1 cellular context compared by ENCODE assay signal in the genomic region with DNA sequence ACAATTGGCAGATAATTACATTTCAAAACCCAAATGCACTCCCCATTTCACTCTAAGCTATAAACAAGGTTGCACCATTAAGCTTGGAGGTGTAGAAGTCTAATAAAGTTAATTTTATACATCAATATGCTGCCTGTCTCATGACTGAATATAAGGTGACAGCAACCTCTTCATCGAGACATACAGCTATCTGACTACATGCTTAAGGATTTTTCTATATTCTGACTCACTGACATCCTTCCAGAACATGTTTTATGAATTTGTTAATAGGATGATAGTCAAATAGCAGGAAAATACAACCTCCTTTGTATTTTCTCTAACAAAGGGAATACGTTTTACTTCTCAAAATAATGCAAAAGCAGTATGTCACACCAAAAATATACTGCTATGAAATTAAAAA.
TF ChIP-seq lines count a peak whose summit lies in the region.

No MANE protein-coding gene starts in this region.

TF ChIP-seq in GM23338, 12 proteins besides CTCF, POLR2A, EP300 and RAD21 (continued from another document):
- TF ChIP-seq, protein P1, sequence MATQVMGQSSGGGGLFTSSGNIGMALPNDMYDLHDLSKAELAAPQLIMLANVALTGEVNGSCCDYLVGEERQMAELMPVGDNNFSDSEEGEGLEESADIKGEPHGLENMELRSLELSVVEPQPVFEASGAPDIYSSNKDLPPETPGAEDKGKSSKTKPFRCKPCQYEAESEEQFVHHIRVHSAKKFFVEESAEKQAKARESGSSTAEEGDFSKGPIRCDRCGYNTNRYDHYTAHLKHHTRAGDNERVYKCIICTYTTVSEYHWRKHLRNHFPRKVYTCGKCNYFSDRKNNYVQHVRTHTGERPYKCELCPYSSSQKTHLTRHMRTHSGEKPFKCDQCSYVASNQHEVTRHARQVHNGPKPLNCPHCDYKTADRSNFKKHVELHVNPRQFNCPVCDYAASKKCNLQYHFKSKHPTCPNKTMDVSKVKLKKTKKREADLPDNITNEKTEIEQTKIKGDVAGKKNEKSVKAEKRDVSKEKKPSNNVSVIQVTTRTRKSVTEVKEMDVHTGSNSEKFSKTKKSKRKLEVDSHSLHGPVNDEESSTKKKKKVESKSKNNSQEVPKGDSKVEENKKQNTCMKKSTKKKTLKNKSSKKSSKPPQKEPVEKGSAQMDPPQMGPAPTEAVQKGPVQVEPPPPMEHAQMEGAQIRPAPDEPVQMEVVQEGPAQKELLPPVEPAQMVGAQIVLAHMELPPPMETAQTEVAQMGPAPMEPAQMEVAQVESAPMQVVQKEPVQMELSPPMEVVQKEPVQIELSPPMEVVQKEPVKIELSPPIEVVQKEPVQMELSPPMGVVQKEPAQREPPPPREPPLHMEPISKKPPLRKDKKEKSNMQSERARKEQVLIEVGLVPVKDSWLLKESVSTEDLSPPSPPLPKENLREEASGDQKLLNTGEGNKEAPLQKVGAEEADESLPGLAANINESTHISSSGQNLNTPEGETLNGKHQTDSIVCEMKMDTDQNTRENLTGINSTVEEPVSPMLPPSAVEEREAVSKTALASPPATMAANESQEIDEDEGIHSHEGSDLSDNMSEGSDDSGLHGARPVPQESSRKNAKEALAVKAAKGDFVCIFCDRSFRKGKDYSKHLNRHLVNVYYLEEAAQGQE (IDR thresholded peaks at IDR 0.05; ENCODE audit: unreplicated experiment): no peak
- no peak for TF ChIP-seq CREB1 (CRISPR knock-in tag; IDR thresholded peaks at IDR 0.05; ENCODE audit: low read depth)
- TF ChIP-seq, protein P2, sequence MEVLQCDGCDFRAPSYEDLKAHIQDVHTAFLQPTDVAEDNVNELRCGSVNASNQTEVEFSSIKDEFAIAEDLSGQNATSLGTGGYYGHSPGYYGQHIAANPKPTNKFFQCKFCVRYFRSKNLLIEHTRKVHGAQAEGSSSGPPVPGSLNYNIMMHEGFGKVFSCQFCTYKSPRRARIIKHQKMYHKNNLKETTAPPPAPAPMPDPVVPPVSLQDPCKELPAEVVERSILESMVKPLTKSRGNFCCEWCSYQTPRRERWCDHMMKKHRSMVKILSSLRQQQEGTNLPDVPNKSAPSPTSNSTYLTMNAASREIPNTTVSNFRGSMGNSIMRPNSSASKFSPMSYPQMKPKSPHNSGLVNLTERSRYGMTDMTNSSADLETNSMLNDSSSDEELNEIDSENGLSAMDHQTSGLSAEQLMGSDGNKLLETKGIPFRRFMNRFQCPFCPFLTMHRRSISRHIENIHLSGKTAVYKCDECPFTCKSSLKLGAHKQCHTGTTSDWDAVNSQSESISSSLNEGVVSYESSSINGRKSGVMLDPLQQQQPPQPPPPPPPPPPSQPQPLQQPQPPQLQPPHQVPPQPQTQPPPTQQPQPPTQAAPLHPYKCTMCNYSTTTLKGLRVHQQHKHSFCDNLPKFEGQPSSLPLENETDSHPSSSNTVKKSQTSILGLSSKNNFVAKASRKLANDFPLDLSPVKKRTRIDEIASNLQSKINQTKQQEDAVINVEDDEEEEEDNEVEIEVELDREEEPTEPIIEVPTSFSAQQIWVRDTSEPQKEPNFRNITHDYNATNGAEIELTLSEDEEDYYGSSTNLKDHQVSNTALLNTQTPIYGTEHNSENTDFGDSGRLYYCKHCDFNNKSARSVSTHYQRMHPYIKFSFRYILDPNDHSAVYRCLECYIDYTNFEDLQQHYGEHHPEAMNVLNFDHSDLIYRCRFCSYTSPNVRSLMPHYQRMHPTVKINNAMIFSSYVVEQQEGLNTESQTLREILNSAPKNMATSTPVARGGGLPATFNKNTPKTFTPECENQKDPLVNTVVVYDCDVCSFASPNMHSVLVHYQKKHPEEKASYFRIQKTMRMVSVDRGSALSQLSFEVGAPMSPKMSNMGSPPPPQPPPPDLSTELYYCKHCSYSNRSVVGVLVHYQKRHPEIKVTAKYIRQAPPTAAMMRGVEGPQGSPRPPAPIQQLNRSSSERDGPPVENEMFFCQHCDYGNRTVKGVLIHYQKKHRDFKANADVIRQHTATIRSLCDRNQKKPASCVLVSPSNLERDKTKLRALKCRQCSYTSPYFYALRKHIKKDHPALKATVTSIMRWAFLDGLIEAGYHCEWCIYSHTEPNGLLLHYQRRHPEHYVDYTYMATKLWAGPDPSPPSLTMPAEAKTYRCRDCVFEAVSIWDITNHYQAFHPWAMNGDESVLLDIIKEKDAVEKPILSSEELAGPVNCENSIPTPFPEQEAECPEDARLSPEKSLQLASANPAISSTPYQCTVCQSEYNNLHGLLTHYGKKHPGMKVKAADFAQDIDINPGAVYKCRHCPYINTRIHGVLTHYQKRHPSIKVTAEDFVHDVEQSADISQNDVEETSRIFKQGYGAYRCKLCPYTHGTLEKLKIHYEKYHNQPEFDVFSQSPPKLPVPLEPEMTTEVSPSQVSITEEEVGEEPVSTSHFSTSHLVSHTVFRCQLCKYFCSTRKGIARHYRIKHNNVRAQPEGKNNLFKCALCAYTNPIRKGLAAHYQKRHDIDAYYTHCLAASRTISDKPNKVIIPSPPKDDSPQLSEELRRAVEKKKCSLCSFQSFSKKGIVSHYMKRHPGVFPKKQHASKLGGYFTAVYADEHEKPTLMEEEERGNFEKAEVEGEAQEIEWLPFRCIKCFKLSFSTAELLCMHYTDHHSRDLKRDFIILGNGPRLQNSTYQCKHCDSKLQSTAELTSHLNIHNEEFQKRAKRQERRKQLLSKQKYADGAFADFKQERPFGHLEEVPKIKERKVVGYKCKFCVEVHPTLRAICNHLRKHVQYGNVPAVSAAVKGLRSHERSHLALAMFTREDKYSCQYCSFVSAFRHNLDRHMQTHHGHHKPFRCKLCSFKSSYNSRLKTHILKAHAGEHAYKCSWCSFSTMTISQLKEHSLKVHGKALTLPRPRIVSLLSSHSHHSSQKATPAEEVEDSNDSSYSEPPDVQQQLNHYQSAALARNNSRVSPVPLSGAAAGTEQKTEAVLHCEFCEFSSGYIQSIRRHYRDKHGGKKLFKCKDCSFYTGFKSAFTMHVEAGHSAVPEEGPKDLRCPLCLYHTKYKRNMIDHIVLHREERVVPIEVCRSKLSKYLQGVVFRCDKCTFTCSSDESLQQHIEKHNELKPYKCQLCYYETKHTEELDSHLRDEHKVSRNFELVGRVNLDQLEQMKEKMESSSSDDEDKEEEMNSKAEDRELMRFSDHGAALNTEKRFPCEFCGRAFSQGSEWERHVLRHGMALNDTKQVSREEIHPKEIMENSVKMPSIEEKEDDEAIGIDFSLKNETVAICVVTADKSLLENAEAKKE (CRISPR knock-in tag; IDR thresholded peaks at IDR 0.05): no peak
- no peak for TF ChIP-seq EZH2phosphoT487 (IDR thresholded peaks at IDR 0.05; ENCODE audit: unreplicated experiment)
